ENCODE assay signal across 24 cellular contexts in genomic region chr4:182225257-182225852, GRCh38. TPM values are rescaled to one million over a fixed set of nuclear protein-coding genes. Genes with fewer than 3 reads are reported as not detected.
DNase-seq lines count a peak whose midpoint lies in the region; ATAC-seq and TF ChIP-seq lines count a peak whose summit lies in the region.
"Had no signal": no experiment of that assay in that cellular context is flagged by ENCODE, and none has a peak within 500 bp of the region (broad histone marks: within the 10 kb centered on the region; RNA-seq: fewer than 3 reads in every experiment).

No MANE protein-coding gene starts in this region.

- H3K36me3 Mint-ChIP-seq in H9 (ENCODE audit: insufficient read depth in 1 of 3, low read depth in 3 of 3) (no peaks in the 10 kb centered on the region), WTC11 (no peaks in the 10 kb centered on the region)
- no peaks in the 10 kb centered on the region for H3K36me3 Mint-ChIP-seq in activated CD4-positive, alpha-beta T cell treated with anti-CD3 and anti-CD28 coated beads for 36 hours (ENCODE audit: low read depth)
- H3K36me3 Mint-ChIP-seq: CD4-positive, alpha-beta memory T cell had no signal

- H2BK120ac ChIP-seq in H9 (ENCODE audit: low read depth, low read length, poor library complexity, severe bottlenecking) (no peak overlapping the region), neuronal stem cell (ENCODE audit: low read depth, low read length) (no peak overlapping the region)

- no peak overlapping the region for H2AFZ ChIP-seq in H9 (ENCODE audit: low read length)
- H2AFZ ChIP-seq in neuronal stem cell (ENCODE audit: low read length): no peak overlapping the region
- H2AFZ ChIP-seq: GM23338 had no signal

- H3K4me1 ChIP-seq in H9 (ENCODE audit: insufficient read depth, low read length) (peaks cover 3% of the 10 kb centered on the region; the same call in 1 of the 2 replicates), neuronal stem cell (ENCODE audit: control insufficient read depth in 2 of 2, insufficient read depth in 1 of 2, low read depth in 1 of 2, low read length in 2 of 2) (peaks cover 0 to 4% of the 10 kb centered on the region in 2 donors)
- H3K4me1 ChIP-seq: BLaER1 treated with 17β-estradiol and CSF1 and Interleukin-3, amounts not matched to agents 10 nM and 100 nM had no signal

- H3K27me3 Mint-ChIP-seq in H9 (ENCODE audit: low read depth): no peaks in the 10 kb centered on the region
- H3K27me3 Mint-ChIP-seq in WTC11 (ENCODE audit: low read depth): no peaks in the 10 kb centered on the region
- H3K27me3 Mint-ChIP-seq in activated CD4-positive, alpha-beta T cell treated with anti-CD3 and anti-CD28 coated beads for 36 hours: no peaks in the 10 kb centered on the region

- no peak overlapping the region for H3K4me3 Mint-ChIP-seq in H9
- H3K4me3 Mint-ChIP-seq in WTC11: no peak overlapping the region
- H3K4me3 Mint-ChIP-seq in activated CD4-positive, alpha-beta T cell treated with anti-CD3 and anti-CD28 coated beads for 36 hours: no peak overlapping the region
- H3K4me3 Mint-ChIP-seq: CD4-positive, alpha-beta memory T cell; GM23338 had no signal

- H2BK20ac ChIP-seq in H9 (ENCODE audit: low read depth, low read length, poor library complexity, severe bottlenecking): no peak overlapping the region

- no peaks in the 10 kb centered on the region for H3K9me3 ChIP-seq in H9 (ENCODE audit: control insufficient read depth, low read depth, low read length)
- H3K9me3 ChIP-seq in neuronal stem cell (replicated peaks in 1 of 2; ENCODE audit: control insufficient read depth in 2 of 2, insufficient read depth in 1 of 2, low read depth in 1 of 2, low read length in 2 of 2): no peaks in the 10 kb centered on the region
- H3K9me3 ChIP-seq: BLaER1 treated with 17β-estradiol and CSF1 and Interleukin-3, amounts not matched to agents 10 nM and 100 nM had no signal

- no peak overlapping the region for H3K4me2 ChIP-seq in H9 (ENCODE audit: insufficient read depth, insufficient read length, low read length)
- H3K4me2 ChIP-seq in neuronal stem cell (ENCODE audit: insufficient read depth, low read length, poor library complexity, severe bottlenecking): no peak overlapping the region
- H3K4me2 ChIP-seq: BLaER1 treated with 17β-estradiol and CSF1 and Interleukin-3, amounts not matched to agents 10 nM and 100 nM; GM23338 had no signal

- no CpG with 5 or more reads among the region's 9 CpGs for WGBS in H9 (ENCODE audit: extremely low coverage, insufficient read length, low lambda C conversion rate)
- WGBS in neuronal stem cell (ENCODE audit: extremely low coverage in 2 of 2, insufficient read length in 2 of 2, insufficient replicate concordance in 1 of 2), 2 donors: no CpG with 5 or more reads among the region's 9 CpGs

- no peaks in the 10 kb centered on the region for H3K79me2 ChIP-seq in H9 (ENCODE audit: insufficient read depth, low read length)

- intact Hi-C loops in activated CD4-positive, alpha-beta T cell treated with anti-CD3 and anti-CD28 coated beads for 36 hours (cut with DNase I, micrococcal nuclease): no loop called here

- H4K91ac ChIP-seq in H9 (ENCODE audit: insufficient read length, low read depth, low read length): no peak overlapping the region
- H4K91ac ChIP-seq in neuronal stem cell (ENCODE audit: low read depth, low read length, poor library complexity): no peak overlapping the region

- H3K23ac ChIP-seq in H9 (ENCODE audit: insufficient read length, low read depth, low read length): no peak overlapping the region
- H3K23ac ChIP-seq in neuronal stem cell (ENCODE audit: low read depth, low read length, poor library complexity): no peak overlapping the region

- POLR2A ChIA-PET in WTC11 (lab: Charles Lee): no interaction called here
- POLR2A ChIA-PET in activated CD4-positive, alpha-beta T cell treated with anti-CD3 and anti-CD28 coated beads for 36 hours (lab: Charles Lee): no interaction called here

- H4K8ac ChIP-seq in H9 (replicated peaks; ENCODE audit: insufficient read length, low read depth, low read length) (no peak overlapping the region), neuronal stem cell (ENCODE audit: low read depth, low read length) (no peak overlapping the region)

- H2BK5ac ChIP-seq in H9 (ENCODE audit: insufficient read length, low read length): no peak overlapping the region
- H2BK5ac ChIP-seq in neuronal stem cell (ENCODE audit: low read length): no peak overlapping the region

- H2BK15ac ChIP-seq in H9 (ENCODE audit: low read depth, low read length) (no peak overlapping the region), neuronal stem cell (ENCODE audit: low read length) (no peak overlapping the region)

- H4K20me1 ChIP-seq in H9 (ENCODE audit: control insufficient read depth, insufficient read depth, insufficient read length): no peaks in the 10 kb centered on the region
- H4K20me1 ChIP-seq: BLaER1 treated with 17β-estradiol and CSF1 and Interleukin-3, amounts not matched to agents 10 nM and 100 nM had no signal

- H3K4me3 ChIP-seq in neuronal stem cell (ENCODE audit: low read length in 2 of 2): no peak overlapping the region
- H3K4me3 ChIP-seq: BLaER1 treated with 17β-estradiol and CSF1 and Interleukin-3, amounts not matched to agents 10 nM and 100 nM; GM23338 had no signal

- H3K18ac ChIP-seq in H9 (ENCODE audit: insufficient read length, low read depth, low read length) (no peak overlapping the region), neuronal stem cell (ENCODE audit: low read length) (no peak overlapping the region)

- no peak overlapping the region for H2AK5ac ChIP-seq in H9 (ENCODE audit: insufficient read length, low read length)
- peak overlapping the region; percentile 53 for H2AK5ac ChIP-seq in neuronal stem cell (ENCODE audit: low read depth, low read length)

- H3T11ph ChIP-seq in H9 (ENCODE audit: low read length): no peak overlapping the region

- H3K27ac Mint-ChIP-seq in H9: peak overlapping the region in 2 of 3 experiments; percentile 9 to 66; a peak in 1 of 7 replicates
- H3K27ac Mint-ChIP-seq in WTC11: peak overlapping the region; percentile 22; the same call in 1 of the 2 replicates
- H3K27ac Mint-ChIP-seq in activated CD4-positive, alpha-beta T cell treated with anti-CD3 and anti-CD28 coated beads for 36 hours: no peak overlapping the region
- H3K27ac Mint-ChIP-seq: CD4-positive, alpha-beta memory T cell; GM23338 had no signal

- peaks cover 0 to 6% of the 10 kb centered on the region in 2 donors for H3K36me3 ChIP-seq in neuronal stem cell (replicated peaks in 1 of 2; ENCODE audit: control insufficient read depth in 2 of 2, insufficient read depth in 2 of 2, low read length in 2 of 2)
- H3K36me3 ChIP-seq: BLaER1 treated with 17β-estradiol and CSF1 and Interleukin-3, amounts not matched to agents 10 nM and 100 nM had no signal

- ATAC-seq in WTC11 (no peak), HG03469 (IDR thresholded peaks at IDR 0.05; ENCODE audit: unreplicated experiment) (no peak)
- ATAC-seq in activated CD4-positive, alpha-beta T cell treated with anti-CD3 and anti-CD28 coated beads for 36 hours: no peak
- ATAC-seq: GM23338, HepG2 had no signal

- no peaks in the 10 kb centered on the region for H3K79me1 ChIP-seq in H9 (ENCODE audit: insufficient read depth, low read depth, low read length, poor library complexity, severe bottlenecking)
- H3K79me1 ChIP-seq in neuronal stem cell (ENCODE audit: low read depth, low read length): no peaks in the 10 kb centered on the region

- no peak overlapping the region for H3K14ac ChIP-seq in H9 (ENCODE audit: insufficient read depth, low read length)
- H3K14ac ChIP-seq in neuronal stem cell (ENCODE audit: low read length): no peak overlapping the region

- H3K56ac ChIP-seq in H9 (ENCODE audit: insufficient read length, low read depth, low read length): no peak overlapping the region

- H3K27me3 ChIP-seq in H9 (ENCODE audit: insufficient read depth, low read length): no peaks in the 10 kb centered on the region
- no peaks in the 10 kb centered on the region for H3K27me3 ChIP-seq in neuronal stem cell (ENCODE audit: control insufficient read depth in 3 of 3, insufficient read depth in 3 of 3, low read depth in 1 of 3, low read length in 3 of 3)
- H3K27me3 ChIP-seq: BLaER1 treated with 17β-estradiol and CSF1 and Interleukin-3, amounts not matched to agents 10 nM and 100 nM had no signal

- CTCF ChIA-PET in WTC11 (lab: Charles Lee): no interaction called here
- CTCF ChIA-PET in activated CD4-positive, alpha-beta T cell treated with anti-CD3 and anti-CD28 coated beads for 36 hours (lab: Charles Lee): interaction anchor here (0.6 kb wide), 1 partner anchor 13 kb away, joined by 3 read pairs; no protein-coding TSS in a partner anchor

- H4K5ac ChIP-seq in H9 (ENCODE audit: insufficient read length, low read depth, low read length): no peak overlapping the region

- H3K4me1 Mint-ChIP-seq in H9 (peaks cover 25 to 29% of the 10 kb centered on the region in 2 experiments), WTC11 (peaks cover 30% of the 10 kb centered on the region)
- no peaks in the 10 kb centered on the region for H3K4me1 Mint-ChIP-seq in activated CD4-positive, alpha-beta T cell treated with anti-CD3 and anti-CD28 coated beads for 36 hours
- H3K4me1 Mint-ChIP-seq: CD4-positive, alpha-beta memory T cell had no signal

- H3K4ac ChIP-seq in H9 (ENCODE audit: low read depth, low read length): no peak overlapping the region
- no peak overlapping the region for H3K4ac ChIP-seq in neuronal stem cell (ENCODE audit: low read length)

- no peaks in the 10 kb centered on the region for H3K9me3 Mint-ChIP-seq in H9
- H3K9me3 Mint-ChIP-seq in WTC11: no peaks in the 10 kb centered on the region
- no peaks in the 10 kb centered on the region for H3K9me3 Mint-ChIP-seq in activated CD4-positive, alpha-beta T cell treated with anti-CD3 and anti-CD28 coated beads for 36 hours (ENCODE audit: low read depth)
- H3K9me3 Mint-ChIP-seq: GM23338 had no signal

- no peak overlapping the region for H3K9ac ChIP-seq in H9 (ENCODE audit: extremely low read depth, insufficient read length, low read length)
- no peak overlapping the region for H3K9ac ChIP-seq in neuronal stem cell (ENCODE audit: low read depth, low read length, poor library complexity)
- H3K9ac ChIP-seq: BLaER1 treated with 17β-estradiol and CSF1 and Interleukin-3, amounts not matched to agents 10 nM and 100 nM had no signal

- H3K23me2 ChIP-seq in H9 (ENCODE audit: insufficient read length, low read depth, low read length, poor library complexity, severe bottlenecking): no peaks in the 10 kb centered on the region

- TF ChIP-seq CTCF in H9 (conservative IDR thresholded peaks at IDR 0.05) (no peak), WTC11 (IDR thresholded peaks at IDR 0.05) (no peak)

- DNase-seq in H9 (no peak), NCI-H510A (lab: John Stamatoyannopoulos, UW) (peak; percentile 11), WTC11 (ENCODE audit: low spot score) (no peak), neuronal stem cell (ENCODE audit: low spot score) (no peak), NCI-H526 treated with DMSO at 0.1 percent for 48 hours (lab: John Stamatoyannopoulos, UW) (no peak)
- DNase-seq in activated CD4-positive, alpha-beta T cell treated with anti-CD3 and anti-CD28 coated beads for 36 hours: no peak
- DNase-seq: ACHN, HCEC 1CT, KBM-7, MM.1S, NCI-H1048, NCI-H1436 treated with DMSO at 0.1 percent for 48 hours, NCI-H1930, NCI-H2171, NCI-H345, NCI-H526, SW 1271 had no signal

- H2BK12ac ChIP-seq in H9 (ENCODE audit: insufficient read length, low read depth, low read length): no peak overlapping the region
- H2BK12ac ChIP-seq in neuronal stem cell (ENCODE audit: low read length): no peak overlapping the region

- H3K27ac ChIP-seq in H9 (ENCODE audit: insufficient read length, low read depth, low read length): no peak overlapping the region
- H3K27ac ChIP-seq in neuronal stem cell (replicated peaks; ENCODE audit: low read length): no peak overlapping the region
- H3K27ac ChIP-seq: BLaER1 treated with 17β-estradiol and CSF1 and Interleukin-3, amounts not matched to agents 10 nM and 100 nM; HL-60 had no signal

RNA-seq across cellular contexts. Expression of gene TENM3, which starts 17.8 kb away (rescaled TPM):
- total RNA-seq in H9 (2021) (49.1 and 49.6 TPM in 2 replicates), WTC11 (2021) (58.1 to 71.0 TPM (median 59.7 TPM) in 3 replicates)
- polyA plus RNA-seq in neuronal stem cell (2013, experiment 1 of 2): 31.9 TPM
- polyA plus RNA-seq in neuronal stem cell (2013, experiment 2 of 2): 32.6 TPM
- not detected for total RNA-seq in activated CD4-positive, alpha-beta T cell treated with anti-CD3 and anti-CD28 coated beads for 36 hours
- total RNA-seq: CD4-positive, alpha-beta memory T cell; OCI-LY7 had no signal
- polyA plus RNA-seq: CD4-positive, alpha-beta memory T cell; HepG2 had no signal

Comparison
In these comparisons a context has a peak if more than half of its experiments do, and no peak if none do; other contexts are left out.
1. RNA of gene TENM3, which starts 17.8 kb away (total RNA-seq): 58.1 to 71.0 TPM in WTC11 and 49.1 to 49.6 TPM in H9; not detected in activated CD4-positive, alpha-beta T cell treated with anti-CD3 and anti-CD28 coated beads for 36 hours; every median in the first group is over 10 times any median in the second.